ENCODE assay signal across 24 cellular contexts in the genomic region with DNA sequence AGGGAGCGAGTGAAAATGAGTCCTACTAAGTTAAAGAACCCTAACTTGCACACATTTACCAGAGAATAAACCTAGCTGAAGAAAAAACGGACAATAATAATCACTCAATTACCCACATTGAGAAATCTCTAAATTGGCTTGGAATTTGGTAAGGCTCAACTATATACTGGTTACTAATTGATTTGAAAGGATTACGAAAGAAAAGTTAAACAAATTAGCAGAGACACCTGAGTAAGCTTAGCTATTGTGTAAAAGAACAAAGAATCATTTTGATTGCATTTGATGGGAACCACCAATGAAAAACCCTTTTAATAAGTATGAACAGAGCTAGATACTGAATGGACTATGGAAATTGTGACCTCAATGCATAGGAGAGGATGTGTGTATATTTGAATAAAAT.
A peak's percentile ranks its signal among the peaks of the same experiment; 100 is the strongest.
DNase-seq lines count a peak whose midpoint lies in the region; ATAC-seq, FAIRE-seq and TF ChIP-seq lines count a peak whose summit lies in the region.
"Had no signal": no experiment of that assay in that cellular context is flagged by ENCODE, and none has a peak within 500 bp of the region (broad histone marks: within the 10 kb centered on the region; RNA-seq: fewer than 3 reads in every experiment).

No MANE protein-coding gene starts in this region.

- H3K4me3 ChIP-seq in HCT116 (replicated peaks in 1 of 2; ENCODE audit: low read depth in 1 of 2, low read length in 2 of 2) (no peak overlapping the region), mammary epithelial cell (replicated peaks in 1 of 3; ENCODE audit: insufficient read depth in 1 of 3, low read depth in 2 of 3, low read length in 3 of 3) (no peak overlapping the region), mucosa of rectum (ENCODE audit: low read length in 2 of 2) (no peak overlapping the region)
- H3K4me3 ChIP-seq: dorsolateral prefrontal cortex, gastroesophageal sphincter, pancreas had no signal

- ATAC-seq in HCT116 = no peak
- ATAC-seq in GM18505 (IDR thresholded peaks at IDR 0.05; ENCODE audit: unreplicated experiment) = no peak

- no peak for FAIRE-seq in GM19239 (lab: Jason Lieb, UNC)
- FAIRE-seq: endometrium had no signal

- no peak for TF ChIP-seq RAD21 in HCT116 (IDR thresholded peaks at IDR 0.05; ENCODE audit: low read depth)

- DNase-seq in HCT116 (ENCODE audit: low read depth, low spot score) = no peak
- peak; percentile 80 to 91 for DNase-seq in NCI-H1930 (lab: John Stamatoyannopoulos, UW)
- DNase-seq in mammary epithelial cell = no peak
- DNase-seq in GM19239 (ENCODE audit: insufficient read length, low spot score) = no peak
- DNase-seq in GM19240 (ENCODE audit: insufficient read length, low spot score) = no peak
- DNase-seq in activated T-cell treated with anti-CD3 and anti-CD28 coated beads, Interleukin-2, amount 50 U/mL, for 1 hour = no peak
- DNase-seq: activated CD4-positive, alpha-beta T cell treated with anti-CD3 and anti-CD28 coated beads for 48 hours; cerebellar nuclear complex; dorsolateral prefrontal cortex; left cardiac atrium; NCI-H187; NCI-H2171 treated with DMSO at 0.1 percent for 48 hours; NCI-H510A; retina; stimulated activated naive B cell treated with anti-CD40 and anti-IgM and Interleukin-4, amounts not matched to agents 10 μg/mL and 1 μg/mL and 100 μg/mL, for 72 hours; T1000; WERI-Rb-1 had no signal

- H3K27ac ChIP-seq in HCT116 (ENCODE audit: low read depth, low read length) (no peak overlapping the region), mammary epithelial cell (ENCODE audit: insufficient read depth, low read depth, low read length) (peak overlapping the region; percentile 66), mucosa of rectum (ENCODE audit: low read depth in 2 of 2, low read length in 2 of 2) (peak overlapping the region; percentile 53 to 75)
- H3K27ac ChIP-seq: C4-2B, dorsolateral prefrontal cortex, gastroesophageal sphincter, KMS-11, WERI-Rb-1 had no signal

- POLR2A ChIA-PET in HCT116 (lab: Charles Lee) = no interaction called here

- no peak for TF ChIP-seq CTCF in HCT116 (IDR thresholded peaks at IDR 0.05 in 2 of 3, conservative IDR thresholded peaks at IDR 0.05 in 1 of 3; ENCODE audit: borderline replicate concordance in 1 of 3, insufficient read depth in 1 of 3, low read depth in 2 of 3, low read length in 2 of 3)
- TF ChIP-seq CTCF in mammary epithelial cell (conservative IDR thresholded peaks at IDR 0.05 in 1 of 2, IDR thresholded peaks at IDR 0.05 in 1 of 2; ENCODE audit: extremely low read depth in 1 of 2, insufficient read depth in 1 of 2, low read depth in 1 of 2, low read length in 2 of 2) = no peak

- no peak overlapping the region for H3K9ac ChIP-seq in HCT116 (ENCODE audit: low read length)
- H3K9ac ChIP-seq in mammary epithelial cell (ENCODE audit: insufficient read depth, low read length) = no peak overlapping the region
- H3K9ac ChIP-seq in mucosa of rectum (ENCODE audit: low read depth in 1 of 2, low read length in 2 of 2) = no peak overlapping the region
- H3K9ac ChIP-seq: KMS-11 had no signal

- dilution Hi-C loops in mammary epithelial cell (cut with HindIII; ENCODE audit: low sequenced_read_pairs) = no loop called here

- no peaks in the 10 kb centered on the region for H4K20me1 ChIP-seq in HCT116 (ENCODE audit: insufficient read depth)
- H4K20me1 ChIP-seq in mammary epithelial cell (ENCODE audit: insufficient read depth, low read length) = no peaks in the 10 kb centered on the region

- H3K27me3 ChIP-seq in HCT116 (ENCODE audit: insufficient read depth, low read length) = no peaks in the 10 kb centered on the region
- no peaks in the 10 kb centered on the region for H3K27me3 ChIP-seq in mammary epithelial cell (ENCODE audit: insufficient read depth, low read length)
- H3K27me3 ChIP-seq in mucosa of rectum (ENCODE audit: control insufficient read depth in 2 of 2, insufficient read depth in 2 of 2, low read length in 2 of 2) = no peaks in the 10 kb centered on the region
- H3K27me3 ChIP-seq: gastroesophageal sphincter, pancreas had no signal

- BruUV-seq in HCT116 (replicated peaks; lab: Mats Ljungman, UMichigan) = no TSS peak
- BruUV-seq in mammary epithelial cell (replicated peaks; lab: Mats Ljungman, UMichigan) = no TSS peak

- peaks cover 0 to 12% of the 10 kb centered on the region in 2 experiments; a peak in 2 of 4 replicates for H3K4me1 ChIP-seq in HCT116 (ENCODE audit: control insufficient read depth in 1 of 2, insufficient read depth in 2 of 2, low read length in 2 of 2)
- H3K4me1 ChIP-seq in mammary epithelial cell (ENCODE audit: insufficient read depth, low read length) = peaks cover 20% of the 10 kb centered on the region
- H3K4me1 ChIP-seq in mucosa of rectum (ENCODE audit: control insufficient read depth in 2 of 2, insufficient read depth in 2 of 2, low read length in 2 of 2) = peaks cover 0 to 8% of the 10 kb centered on the region in 2 donors
- H3K4me1 ChIP-seq: gastroesophageal sphincter had no signal

- no peaks in the 10 kb centered on the region for H3K79me2 ChIP-seq in HCT116 (ENCODE audit: insufficient read depth, low read length)
- no peaks in the 10 kb centered on the region for H3K79me2 ChIP-seq in mammary epithelial cell (ENCODE audit: insufficient read depth, low read length)

- CTCF ChIA-PET in HCT116 (lab: Charles Lee) (no interaction called here), mammary epithelial cell (lab: Charles Lee; ENCODE audit: low non-redundant PET) (no interaction called here)

- TF ChIP-seq POLR2A in HCT116 (IDR thresholded peaks at IDR 0.05; ENCODE audit: borderline replicate concordance, extremely low read depth, insufficient read depth, insufficient read length) (no peak), GM18505 (IDR thresholded peaks at IDR 0.05; ENCODE audit: borderline replicate concordance, extremely low read depth, insufficient read depth, insufficient read length) (no peak)

- H3K9me3 ChIP-seq in HCT116 (ENCODE audit: control insufficient read depth in 1 of 2, insufficient read depth in 1 of 2, low read depth in 1 of 2, low read length in 2 of 2) (no peaks in the 10 kb centered on the region), mammary epithelial cell (replicated peaks; ENCODE audit: insufficient read depth, low read length) (no peaks in the 10 kb centered on the region), mucosa of rectum (ENCODE audit: control insufficient read depth in 2 of 2, low read length in 2 of 2) (no peaks in the 10 kb centered on the region)
- H3K9me3 ChIP-seq: gastroesophageal sphincter, pancreas had no signal

- WGBS in mammary epithelial cell (ENCODE audit: low coverage, missing lambda C conversion rate) = 100% methylated on average over 3 of the region's 3 CpGs

- H3K4me2 ChIP-seq in HCT116 (ENCODE audit: low read length) = 0 out of 2 replicates have a peak overlapping the region, but pooled peaks have one; percentile 7
- H3K4me2 ChIP-seq in mammary epithelial cell (ENCODE audit: insufficient read depth, low read depth, low read length) = no peak overlapping the region
- H3K4me2 ChIP-seq: KMS-11 had no signal

- RAD21 ChIA-PET in HCT116 (lab: Charles Lee; ENCODE audit: low non-redundant PET in 1 of 2, low total read pairs in 2 of 2, uncharacterized antibody in 2 of 2, unreplicated experiment in 2 of 2) = no interaction called here

- no peak overlapping the region for H2AFZ ChIP-seq in HCT116 (ENCODE audit: low read depth, low read length, poor library complexity, severe bottlenecking)
- peak overlapping the region; percentile 67 for H2AFZ ChIP-seq in mammary epithelial cell (ENCODE audit: low read depth, low read length)

- H3K9me2 ChIP-seq in HCT116 (ENCODE audit: insufficient read depth) = no peaks in the 10 kb centered on the region

- H3K36me3 ChIP-seq in HCT116 (ENCODE audit: control insufficient read depth in 1 of 2, insufficient read depth in 2 of 2, low read length in 2 of 2) = no peaks in the 10 kb centered on the region
- no peaks in the 10 kb centered on the region for H3K36me3 ChIP-seq in mammary epithelial cell (ENCODE audit: insufficient read depth, low read length)
- no peaks in the 10 kb centered on the region for H3K36me3 ChIP-seq in mucosa of rectum (ENCODE audit: control insufficient read depth in 2 of 2, insufficient read depth in 2 of 2, low read length in 2 of 2)
- H3K36me3 ChIP-seq: gastroesophageal sphincter, pancreas, WERI-Rb-1 had no signal

- intact Hi-C loops in HCT116 (cut with micrococcal nuclease) = no loop called here
- intact Hi-C loops in mammary epithelial cell (cut with micrococcal nuclease) = no loop called here

- in situ Hi-C loops in mammary epithelial cell (cut with MboI; ENCODE audit: low sequenced_read_pairs in 2 of 2) = no loop called here

TF ChIP-seq in HCT116, 20 proteins besides CTCF, POLR2A, EP300 and RAD21 (continues in another document):
- TF ChIP-seq SRF (IDR thresholded peaks at IDR 0.05; ENCODE audit: low read depth) (no peak), ATF3 (IDR thresholded peaks at IDR 0.05) (no peak), REST (IDR thresholded peaks at IDR 0.05; ENCODE audit: low read depth) (no peak), ZNF274 (IDR thresholded peaks at IDR 0.05; ENCODE audit: low read depth, low read length) (no peak), ZFX (IDR thresholded peaks at IDR 0.05) (no peak)

Comparison
In these comparisons a context has a peak if more than half of its experiments do, and no peak if none do; other contexts are left out.
1. DNase-seq: peak in NCI-H1930 (2 of 2); none in HCT116 (single experiment), mammary epithelial cell (single experiment), GM19239 (single experiment), GM19240 (single experiment) and activated T-cell treated with anti-CD3 and anti-CD28 coated beads, Interleukin-2, amount 50 U/mL, for 1 hour (single experiment).